Comparison of ENCODE assay signal across 1 cellular context in the genomic region with DNA sequence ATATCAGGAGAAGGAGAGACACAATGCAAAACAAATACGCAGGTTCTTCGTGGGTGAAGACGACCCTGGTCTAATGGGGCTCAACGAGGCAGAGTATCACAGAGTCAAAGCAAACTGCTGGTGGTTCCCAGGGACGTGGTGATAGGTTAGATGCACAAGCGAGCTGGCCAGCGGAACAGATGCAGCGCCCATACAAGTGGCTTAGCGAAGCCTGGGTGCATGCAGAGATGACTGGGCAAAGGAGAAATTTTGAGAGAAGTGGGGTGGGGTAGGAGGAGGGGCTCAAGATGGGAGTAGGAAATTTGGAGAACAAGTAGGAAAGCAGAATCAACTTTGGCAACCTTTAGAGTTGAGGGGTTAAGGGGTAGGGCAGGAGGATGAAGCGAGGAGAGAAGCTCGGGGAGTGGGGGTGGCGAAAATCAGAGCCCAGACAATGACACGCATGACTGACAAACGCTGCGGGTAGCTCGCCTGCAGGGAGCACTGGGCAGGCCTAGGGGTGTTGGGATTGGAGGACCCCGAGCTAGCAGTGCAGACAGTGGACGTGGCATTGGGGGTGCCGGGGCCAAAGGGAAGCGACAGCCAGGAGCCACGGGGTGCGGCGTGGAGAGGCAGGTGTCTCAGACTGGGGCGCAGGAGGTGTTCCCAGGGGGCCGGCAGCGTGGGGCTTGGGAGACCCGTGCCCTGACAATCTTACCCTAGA.
TF ChIP-seq lines count a peak whose summit lies in the region.

No MANE protein-coding gene starts in this region.

TF ChIP-seq in HepG2, 621 proteins besides CTCF, POLR2A, EP300 and RAD21 (continued from another document and continues in another):
- TF ChIP-seq ZFYVE20 (CRISPR knock-in tag; IDR thresholded peaks at IDR 0.05; ENCODE audit: borderline replicate concordance, low read depth) (no peak), ETV6 (CRISPR knock-in tag; conservative IDR thresholded peaks at IDR 0.05) (0 out of 2 replicates have a peak, but pooled peaks have one; percentile 6), ZNF124 (CRISPR knock-in tag; IDR thresholded peaks at IDR 0.05) (no peak), AGO1 (IDR thresholded peaks at IDR 0.05; ENCODE audit: low read depth, low read length, poor library complexity, severe bottlenecking) (no peak), MTF2 (CRISPR knock-in tag; IDR thresholded peaks at IDR 0.05; ENCODE audit: borderline replicate concordance) (no peak), RXRB (CRISPR knock-in tag; IDR thresholded peaks at IDR 0.05; ENCODE audit: borderline replicate concordance) (no peak), SKI (IDR thresholded peaks at IDR 0.05; ENCODE audit: partially characterized antibody) (no peak), ATRX (CRISPR knock-in tag; IDR thresholded peaks at IDR 0.05; ENCODE audit: borderline replicate concordance) (no peak), ZNF367 (CRISPR knock-in tag; IDR thresholded peaks at IDR 0.05; ENCODE audit: borderline replicate concordance) (no peak), ZNF589 (CRISPR knock-in tag; conservative IDR thresholded peaks at IDR 0.05) (no peak), FIP1L1 (IDR thresholded peaks at IDR 0.05; ENCODE audit: borderline replicate concordance, insufficient read depth, low read depth, low read length) (no peak), ZNF674 (CRISPR knock-in tag; IDR thresholded peaks at IDR 0.05; ENCODE audit: low read depth) (no peak), ZC3H4 (CRISPR knock-in tag; IDR thresholded peaks at IDR 0.05; ENCODE audit: borderline replicate concordance) (no peak), ESRRA (CRISPR knock-in tag; IDR thresholded peaks at IDR 0.05; ENCODE audit: low read depth) (no peak), ZC3H13 (CRISPR knock-in tag; IDR thresholded peaks at IDR 0.05) (no peak), KLF16 (CRISPR knock-in tag; IDR thresholded peaks at IDR 0.05) (no peak), EEA1 (CRISPR knock-in tag; IDR thresholded peaks at IDR 0.05; ENCODE audit: borderline replicate concordance) (peak; percentile 47; the same call in 1 of the 2 replicates), DPF2 (CRISPR knock-in tag; IDR thresholded peaks at IDR 0.05; ENCODE audit: borderline replicate concordance, low read depth) (no peak), KAT8 (CRISPR knock-in tag; IDR thresholded peaks at IDR 0.05) (no peak), SRSF1 (optimal IDR thresholded peaks at IDR 0.05; ENCODE audit: low read depth, low read length) (peak; percentile 19), MBNL3 (CRISPR knock-in tag; conservative IDR thresholded peaks at IDR 0.05) (no peak), BHLHE40 (IDR thresholded peaks at IDR 0.05; ENCODE audit: low read length) (no peak), ATF1 (CRISPR knock-in tag; IDR thresholded peaks at IDR 0.05) (no peak), TARDBP (CRISPR knock-in tag; IDR thresholded peaks at IDR 0.05) (no peak), ZNF850 (CRISPR knock-in tag; conservative IDR thresholded peaks at IDR 0.05) (0 out of 2 replicates have a peak, but pooled peaks have one; percentile 38), KDM4B (CRISPR knock-in tag; IDR thresholded peaks at IDR 0.05) (no peak; the same call in 1 of the 2 replicates), ZNF232 (CRISPR knock-in tag; IDR thresholded peaks at IDR 0.05; ENCODE audit: borderline replicate concordance) (no peak), ZNF737 (CRISPR knock-in tag; IDR thresholded peaks at IDR 0.05; ENCODE audit: borderline replicate concordance) (no peak), YEATS4 (CRISPR knock-in tag; IDR thresholded peaks at IDR 0.05; ENCODE audit: borderline replicate concordance) (no peak), ZNF430 (CRISPR knock-in tag; IDR thresholded peaks at IDR 0.05) (no peak; the same call in 1 of the 2 replicates)
- TF ChIP-seq, protein P1, sequence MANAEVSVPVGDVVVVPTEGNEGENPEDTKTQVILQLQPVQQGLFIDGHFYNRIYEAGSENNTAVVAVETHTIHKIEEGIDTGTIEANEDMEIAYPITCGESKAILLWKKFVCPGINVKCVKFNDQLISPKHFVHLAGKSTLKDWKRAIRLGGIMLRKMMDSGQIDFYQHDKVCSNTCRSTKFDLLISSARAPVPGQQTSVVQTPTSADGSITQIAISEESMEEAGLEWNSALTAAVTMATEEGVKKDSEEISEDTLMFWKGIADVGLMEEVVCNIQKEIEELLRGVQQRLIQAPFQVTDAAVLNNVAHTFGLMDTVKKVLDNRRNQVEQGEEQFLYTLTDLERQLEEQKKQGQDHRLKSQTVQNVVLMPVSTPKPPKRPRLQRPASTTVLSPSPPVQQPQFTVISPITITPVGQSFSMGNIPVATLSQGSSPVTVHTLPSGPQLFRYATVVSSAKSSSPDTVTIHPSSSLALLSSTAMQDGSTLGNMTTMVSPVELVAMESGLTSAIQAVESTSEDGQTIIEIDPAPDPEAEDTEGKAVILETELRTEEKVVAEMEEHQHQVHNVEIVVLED (CRISPR knock-in tag; IDR thresholded peaks at IDR 0.05; ENCODE audit: borderline replicate concordance), result no peak
- TF ChIP-seq, protein P2, sequence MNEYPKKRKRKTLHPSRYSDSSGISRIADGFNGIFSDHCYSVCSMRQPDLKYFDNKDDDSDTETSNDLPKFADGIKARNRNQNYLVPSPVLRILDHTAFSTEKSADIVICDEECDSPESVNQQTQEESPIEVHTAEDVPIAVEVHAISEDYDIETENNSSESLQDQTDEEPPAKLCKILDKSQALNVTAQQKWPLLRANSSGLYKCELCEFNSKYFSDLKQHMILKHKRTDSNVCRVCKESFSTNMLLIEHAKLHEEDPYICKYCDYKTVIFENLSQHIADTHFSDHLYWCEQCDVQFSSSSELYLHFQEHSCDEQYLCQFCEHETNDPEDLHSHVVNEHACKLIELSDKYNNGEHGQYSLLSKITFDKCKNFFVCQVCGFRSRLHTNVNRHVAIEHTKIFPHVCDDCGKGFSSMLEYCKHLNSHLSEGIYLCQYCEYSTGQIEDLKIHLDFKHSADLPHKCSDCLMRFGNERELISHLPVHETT (CRISPR knock-in tag; conservative IDR thresholded peaks at IDR 0.05), result no peak
- TF ChIP-seq, protein P3, sequence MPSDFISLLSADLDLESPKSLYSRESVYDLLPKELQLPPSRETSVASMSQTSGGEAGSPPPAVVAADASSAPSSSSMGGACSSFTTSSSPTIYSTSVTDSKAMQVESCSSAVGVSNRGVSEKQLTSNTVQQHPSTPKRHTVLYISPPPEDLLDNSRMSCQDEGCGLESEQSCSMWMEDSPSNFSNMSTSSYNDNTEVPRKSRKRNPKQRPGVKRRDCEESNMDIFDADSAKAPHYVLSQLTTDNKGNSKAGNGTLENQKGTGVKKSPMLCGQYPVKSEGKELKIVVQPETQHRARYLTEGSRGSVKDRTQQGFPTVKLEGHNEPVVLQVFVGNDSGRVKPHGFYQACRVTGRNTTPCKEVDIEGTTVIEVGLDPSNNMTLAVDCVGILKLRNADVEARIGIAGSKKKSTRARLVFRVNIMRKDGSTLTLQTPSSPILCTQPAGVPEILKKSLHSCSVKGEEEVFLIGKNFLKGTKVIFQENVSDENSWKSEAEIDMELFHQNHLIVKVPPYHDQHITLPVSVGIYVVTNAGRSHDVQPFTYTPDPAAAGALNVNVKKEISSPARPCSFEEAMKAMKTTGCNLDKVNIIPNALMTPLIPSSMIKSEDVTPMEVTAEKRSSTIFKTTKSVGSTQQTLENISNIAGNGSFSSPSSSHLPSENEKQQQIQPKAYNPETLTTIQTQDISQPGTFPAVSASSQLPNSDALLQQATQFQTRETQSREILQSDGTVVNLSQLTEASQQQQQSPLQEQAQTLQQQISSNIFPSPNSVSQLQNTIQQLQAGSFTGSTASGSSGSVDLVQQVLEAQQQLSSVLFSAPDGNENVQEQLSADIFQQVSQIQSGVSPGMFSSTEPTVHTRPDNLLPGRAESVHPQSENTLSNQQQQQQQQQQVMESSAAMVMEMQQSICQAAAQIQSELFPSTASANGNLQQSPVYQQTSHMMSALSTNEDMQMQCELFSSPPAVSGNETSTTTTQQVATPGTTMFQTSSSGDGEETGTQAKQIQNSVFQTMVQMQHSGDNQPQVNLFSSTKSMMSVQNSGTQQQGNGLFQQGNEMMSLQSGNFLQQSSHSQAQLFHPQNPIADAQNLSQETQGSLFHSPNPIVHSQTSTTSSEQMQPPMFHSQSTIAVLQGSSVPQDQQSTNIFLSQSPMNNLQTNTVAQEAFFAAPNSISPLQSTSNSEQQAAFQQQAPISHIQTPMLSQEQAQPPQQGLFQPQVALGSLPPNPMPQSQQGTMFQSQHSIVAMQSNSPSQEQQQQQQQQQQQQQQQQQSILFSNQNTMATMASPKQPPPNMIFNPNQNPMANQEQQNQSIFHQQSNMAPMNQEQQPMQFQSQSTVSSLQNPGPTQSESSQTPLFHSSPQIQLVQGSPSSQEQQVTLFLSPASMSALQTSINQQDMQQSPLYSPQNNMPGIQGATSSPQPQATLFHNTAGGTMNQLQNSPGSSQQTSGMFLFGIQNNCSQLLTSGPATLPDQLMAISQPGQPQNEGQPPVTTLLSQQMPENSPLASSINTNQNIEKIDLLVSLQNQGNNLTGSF (CRISPR knock-in tag; IDR thresholded peaks at IDR 0.05), result no peak
- TF ChIP-seq, protein P4, sequence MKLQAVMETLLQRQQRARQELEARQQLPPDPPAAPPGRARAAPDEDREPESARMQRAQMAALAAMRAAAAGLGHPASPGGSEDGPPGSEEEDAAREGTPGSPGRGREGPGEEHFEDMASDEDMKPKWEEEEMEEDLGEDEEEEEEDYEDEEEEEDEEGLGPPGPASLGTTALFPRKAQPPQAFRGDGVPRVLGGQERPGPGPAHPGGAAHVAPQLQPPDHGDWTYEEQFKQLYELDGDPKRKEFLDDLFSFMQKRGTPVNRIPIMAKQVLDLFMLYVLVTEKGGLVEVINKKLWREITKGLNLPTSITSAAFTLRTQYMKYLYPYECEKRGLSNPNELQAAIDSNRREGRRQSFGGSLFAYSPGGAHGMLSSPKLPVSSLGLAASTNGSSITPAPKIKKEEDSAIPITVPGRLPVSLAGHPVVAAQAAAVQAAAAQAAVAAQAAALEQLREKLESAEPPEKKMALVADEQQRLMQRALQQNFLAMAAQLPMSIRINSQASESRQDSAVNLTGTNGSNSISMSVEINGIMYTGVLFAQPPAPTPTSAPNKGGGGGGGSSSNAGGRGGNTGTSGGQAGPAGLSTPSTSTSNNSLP (IDR thresholded peaks at IDR 0.05; ENCODE audit: low read depth, low read length), result no peak
- TF ChIP-seq, protein P5, sequence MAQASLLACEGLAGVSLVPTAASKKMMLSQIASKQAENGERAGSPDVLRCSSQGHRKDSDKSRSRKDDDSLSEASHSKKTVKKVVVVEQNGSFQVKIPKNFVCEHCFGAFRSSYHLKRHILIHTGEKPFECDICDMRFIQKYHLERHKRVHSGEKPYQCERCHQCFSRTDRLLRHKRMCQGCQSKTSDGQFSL (CRISPR knock-in tag; IDR thresholded peaks at IDR 0.05), result peak; percentile 77; the same call in 1 of the 2 replicates
- TF ChIP-seq, protein P6, sequence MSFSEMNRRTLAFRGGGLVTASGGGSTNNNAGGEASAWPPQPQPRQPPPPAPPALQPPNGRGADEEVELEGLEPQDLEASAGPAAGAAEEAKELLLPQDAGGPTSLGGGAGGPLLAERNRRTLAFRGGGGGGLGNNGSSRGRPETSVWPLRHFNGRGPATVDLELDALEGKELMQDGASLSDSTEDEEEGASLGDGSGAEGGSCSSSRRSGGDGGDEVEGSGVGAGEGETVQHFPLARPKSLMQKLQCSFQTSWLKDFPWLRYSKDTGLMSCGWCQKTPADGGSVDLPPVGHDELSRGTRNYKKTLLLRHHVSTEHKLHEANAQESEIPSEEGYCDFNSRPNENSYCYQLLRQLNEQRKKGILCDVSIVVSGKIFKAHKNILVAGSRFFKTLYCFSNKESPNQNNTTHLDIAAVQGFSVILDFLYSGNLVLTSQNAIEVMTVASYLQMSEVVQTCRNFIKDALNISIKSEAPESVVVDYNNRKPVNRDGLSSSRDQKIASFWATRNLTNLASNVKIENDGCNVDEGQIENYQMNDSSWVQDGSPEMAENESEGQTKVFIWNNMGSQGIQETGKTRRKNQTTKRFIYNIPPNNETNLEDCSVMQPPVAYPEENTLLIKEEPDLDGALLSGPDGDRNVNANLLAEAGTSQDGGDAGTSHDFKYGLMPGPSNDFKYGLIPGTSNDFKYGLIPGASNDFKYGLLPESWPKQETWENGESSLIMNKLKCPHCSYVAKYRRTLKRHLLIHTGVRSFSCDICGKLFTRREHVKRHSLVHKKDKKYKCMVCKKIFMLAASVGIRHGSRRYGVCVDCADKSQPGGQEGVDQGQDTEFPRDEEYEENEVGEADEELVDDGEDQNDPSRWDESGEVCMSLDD (CRISPR knock-in tag; IDR thresholded peaks at IDR 0.05; ENCODE audit: borderline replicate concordance), result no peak
- TF ChIP-seq, protein P7, sequence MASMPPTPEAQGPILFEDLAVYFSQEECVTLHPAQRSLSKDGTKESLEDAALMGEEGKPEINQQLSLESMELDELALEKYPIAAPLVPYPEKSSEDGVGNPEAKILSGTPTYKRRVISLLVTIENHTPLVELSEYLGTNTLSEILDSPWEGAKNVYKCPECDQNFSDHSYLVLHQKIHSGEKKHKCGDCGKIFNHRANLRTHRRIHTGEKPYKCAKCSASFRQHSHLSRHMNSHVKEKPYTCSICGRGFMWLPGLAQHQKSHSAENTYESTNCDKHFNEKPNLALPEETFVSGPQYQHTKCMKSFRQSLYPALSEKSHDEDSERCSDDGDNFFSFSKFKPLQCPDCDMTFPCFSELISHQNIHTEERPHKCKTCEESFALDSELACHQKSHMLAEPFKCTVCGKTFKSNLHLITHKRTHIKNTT (CRISPR knock-in tag; IDR thresholded peaks at IDR 0.05), result no peak
- TF ChIP-seq, protein P8, sequence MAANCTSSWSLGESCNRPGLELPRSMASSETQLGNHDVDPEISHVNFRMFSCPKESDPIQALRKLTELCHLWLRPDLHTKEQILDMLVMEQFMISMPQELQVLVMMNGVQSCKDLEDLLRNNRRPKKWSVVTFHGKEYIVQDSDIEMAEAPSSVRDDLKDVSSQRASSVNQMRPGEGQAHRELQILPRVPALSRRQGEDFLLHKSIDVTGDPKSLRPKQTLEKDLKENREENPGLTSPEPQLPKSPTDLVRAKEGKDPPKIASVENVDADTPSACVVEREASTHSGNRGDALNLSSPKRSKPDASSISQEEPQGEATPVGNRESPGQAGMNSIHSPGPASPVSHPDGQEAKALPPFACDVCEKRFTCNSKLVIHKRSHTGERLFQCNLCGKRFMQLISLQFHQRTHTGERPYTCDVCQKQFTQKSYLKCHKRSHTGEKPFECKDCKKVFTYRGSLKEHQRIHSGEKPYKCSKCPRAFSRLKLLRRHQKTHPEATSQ (CRISPR knock-in tag; IDR thresholded peaks at IDR 0.05; ENCODE audit: borderline replicate concordance), result 0 out of 2 replicates have a peak, but pooled peaks have one; percentile 67
- TF ChIP-seq, protein P9, sequence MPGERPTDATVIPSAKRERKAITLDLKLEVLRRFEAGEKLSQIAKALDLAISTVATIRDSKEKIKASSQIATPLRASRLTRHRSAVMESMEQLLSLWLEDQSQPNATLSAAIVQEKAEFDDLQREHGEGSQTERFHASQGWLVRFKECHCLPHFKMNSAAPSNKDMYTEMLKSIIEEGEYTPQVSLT (CRISPR knock-in tag; IDR thresholded peaks at IDR 0.05; ENCODE audit: borderline replicate concordance, low read depth), result no peak
- TF ChIP-seq, protein P10, sequence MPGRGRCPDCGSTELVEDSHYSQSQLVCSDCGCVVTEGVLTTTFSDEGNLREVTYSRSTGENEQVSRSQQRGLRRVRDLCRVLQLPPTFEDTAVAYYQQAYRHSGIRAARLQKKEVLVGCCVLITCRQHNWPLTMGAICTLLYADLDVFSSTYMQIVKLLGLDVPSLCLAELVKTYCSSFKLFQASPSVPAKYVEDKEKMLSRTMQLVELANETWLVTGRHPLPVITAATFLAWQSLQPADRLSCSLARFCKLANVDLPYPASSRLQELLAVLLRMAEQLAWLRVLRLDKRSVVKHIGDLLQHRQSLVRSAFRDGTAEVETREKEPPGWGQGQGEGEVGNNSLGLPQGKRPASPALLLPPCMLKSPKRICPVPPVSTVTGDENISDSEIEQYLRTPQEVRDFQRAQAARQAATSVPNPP (CRISPR knock-in tag; IDR thresholded peaks at IDR 0.05), result no peak
